23 cellular contexts compared by ENCODE assay signal in the genomic region with DNA sequence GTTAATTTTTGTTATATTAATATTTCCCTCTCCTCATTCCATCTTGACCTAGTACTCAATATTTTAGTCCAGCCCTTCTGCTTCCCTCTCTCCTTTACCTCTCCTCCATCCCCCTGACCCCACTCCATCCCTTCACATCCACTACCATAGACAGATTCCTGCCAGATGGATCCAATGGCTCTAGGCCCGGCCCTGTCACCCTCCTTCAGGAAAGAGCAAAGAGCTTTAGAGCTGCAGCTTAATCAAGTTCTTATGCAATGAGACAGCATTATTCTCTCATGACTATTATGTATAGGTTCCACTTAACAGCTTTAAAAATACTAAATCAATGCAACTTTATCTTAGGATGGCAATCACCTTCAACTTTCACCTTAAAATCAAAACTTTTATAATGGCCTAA.
"Had no signal": no experiment of that assay in that cellular context is flagged by ENCODE, and none has a peak within 500 bp of the region (broad histone marks: within the 10 kb centered on the region; RNA-seq: fewer than 3 reads in every experiment).

No MANE protein-coding gene starts in this region.

- ATAC-seq: activated CD4-positive, alpha-beta T cell treated with anti-CD3 and anti-CD28 coated beads for 36 hours; activated naive CD4-positive, alpha-beta T cell treated with anti-CD3 and anti-CD28 coated beads, Interleukin-2, amount 50 U/mL, for 72 hours; activated T-helper 17 cell treated with anti-CD3 and anti-CD28 coated beads, Interleukin-2, amount 50 U/mL, for 72 hours; gastrocnemius medialis; left ventricle myocardium superior; natural killer cell had no signal

- H3K4me3 ChIP-seq: gastrocnemius medialis, prostate gland, thyroid gland had no signal

- H3K36me3 ChIP-seq: gastrocnemius medialis, prostate gland, thyroid gland had no signal

- DNase-seq: activated B cell treated with CpG ODN at 0.5 μM for 24 hours; activated CD4-positive, alpha-beta T cell treated with anti-CD3 and anti-CD28 coated beads for 36 hours; activated CD4-positive, alpha-beta T cell treated with anti-CD3 and anti-CD28 coated beads, Interleukin-2, amount 50 U/mL, for 4 hours; activated CD8-positive, alpha-beta memory T cell treated with anti-CD3 and anti-CD28 coated beads for 24 hours; activated CD8-positive, alpha-beta memory T cell treated with anti-CD3 and anti-CD28 coated beads, Interleukin-2, amount 50 U/mL, for 4 hours; activated T-cell treated with anti-CD3 and anti-CD28 coated beads, Interleukin-2, amount 50 U/mL, for 24 hours; aorta; caudate nucleus; effector CD4-positive, alpha-beta T cell; gastrocnemius medialis; hippocampal formation; left ventricle myocardium superior; mammary epithelial cell; midbrain; natural killer cell; stimulated activated CD4-positive, alpha-beta T cell treated with anti-CD3 and anti-CD28 coated beads, Interleukin-4, amount 100 ng/mL, for 4 hours; substantia nigra; T-helper 9 cell; thyroid gland had no signal

- FAIRE-seq: endometrium had no signal

- H3K27me3 ChIP-seq: gastrocnemius medialis, thyroid gland had no signal
